In the genomic region with DNA sequence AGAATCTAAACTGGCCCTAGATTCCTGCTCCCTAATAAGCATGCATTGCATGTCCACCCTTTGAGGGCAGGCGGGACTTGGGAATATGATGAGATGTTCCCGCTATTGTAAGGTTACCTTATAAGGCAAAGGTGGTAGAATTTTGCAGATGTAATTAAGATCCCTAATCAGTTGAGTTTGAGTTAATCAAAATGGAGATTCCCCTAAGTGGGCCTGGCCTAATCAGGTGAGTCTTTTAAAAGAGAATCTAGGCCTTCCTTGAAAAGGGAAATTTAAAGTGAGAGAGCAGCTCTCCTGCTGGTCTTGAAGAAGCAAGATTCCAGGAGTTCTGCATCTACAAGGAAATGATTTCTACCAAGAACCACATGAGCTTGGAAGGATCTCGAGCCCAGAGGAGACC, we compare ENCODE assay signal across 32 cellular contexts.
DNase-seq lines count a peak whose midpoint lies in the region; ATAC-seq, FAIRE-seq and TF ChIP-seq lines count a peak whose summit lies in the region.
"Had no signal": no experiment of that assay in that cellular context is flagged by ENCODE, and none has a peak within 500 bp of the region (broad histone marks: within the 10 kb centered on the region; RNA-seq: fewer than 3 reads in every experiment).

No MANE protein-coding gene starts in this region.

- H3K27me3 ChIP-seq in K562 (ENCODE audit: control insufficient read depth in 2 of 2, insufficient read depth in 2 of 2, low read length in 2 of 2) (peaks cover 2 to 18% of the 10 kb centered on the region in 2 experiments; a peak in 4 of 5 replicates), colonic mucosa (no peaks in the 10 kb centered on the region), BE2C (peaks cover 32% of the 10 kb centered on the region)
- H3K27me3 ChIP-seq: BLaER1; BLaER1 treated with 17β-estradiol and CSF1 and Interleukin-3, amounts not matched to agents 10 nM and 100 nM had no signal

- DNase-seq in K562 (ENCODE audit: extremely low read depth in 1 of 4, low spot score in 3 of 4): no peak
- peak; percentile 0 for DNase-seq in colonic mucosa
- DNase-seq in BE2C: no peak
- no peak for DNase-seq in AG08395 (ENCODE audit: low spot score)
- DNase-seq: 8988T; ACHN; AML-193; C1 segment of cervical spinal cord; Caco-2; Calu3; CD4-positive, alpha-beta memory T cell; CD4-positive, alpha-beta T cell; CD4-positive, CD25-positive, alpha-beta regulatory T cell; CD8-positive, alpha-beta memory T cell; CD8-positive, alpha-beta T cell; COR-L47; DMS 273 treated with DMSO at 0.1 percent for 48 hours; DMS153; DMS53; DMS79; DMS79 treated with DMSO at 0.1 percent for 48 hours; DND-41; EL had no signal

- H3K9me3 ChIP-seq in HEK293 (ENCODE audit: control insufficient read depth, insufficient read depth, low read depth, low read length) (no peaks in the 10 kb centered on the region), K562 (replicated peaks; ENCODE audit: control insufficient read depth, insufficient read depth, low read depth, low read length) (no peaks in the 10 kb centered on the region), colonic mucosa (no peaks in the 10 kb centered on the region), BE2C (no peaks in the 10 kb centered on the region)
- H3K9me3 ChIP-seq: A549, Caco-2 had no signal

- no TSS peak for BruUV-seq in K562 (replicated peaks; lab: Mats Ljungman, UMichigan)

- POLR2A ChIA-PET in HEK293 (lab: Yijun Ruan, JAX) (no interaction called here), K562 (lab: Yijun Ruan, JAX) (no interaction called here)

- H3K4me3 ChIP-seq in HEK293 (ENCODE audit: low read depth, low read length) (no peak overlapping the region), K562 (no peak overlapping the region), colonic mucosa (no peak overlapping the region), BE2C (ENCODE audit: low read depth, low read length) (no peak overlapping the region)
- H3K4me3 ChIP-seq: A549; BLaER1; BLaER1 treated with 17β-estradiol and CSF1 and Interleukin-3, amounts not matched to agents 10 nM and 100 nM had no signal

- no peaks in the 10 kb centered on the region for H4K20me1 ChIP-seq in K562 (replicated peaks; ENCODE audit: control insufficient read depth, insufficient read depth, low read length)
- H4K20me1 ChIP-seq: BLaER1; BLaER1 treated with 17β-estradiol and CSF1 and Interleukin-3, amounts not matched to agents 10 nM and 100 nM had no signal

- intact Hi-C loops in K562 (cut with micrococcal nuclease) (no loop called here), colonic mucosa (cut with DNase I) (no loop called here)

- TF ChIP-seq RAD21 in K562 (CRISPR knock-in tag; conservative IDR thresholded peaks at IDR 0.05 in 1 of 2, IDR thresholded peaks at IDR 0.05 in 1 of 2): no peak

- no peaks in the 10 kb centered on the region for H3K79me2 ChIP-seq in K562 (ENCODE audit: control insufficient read depth, insufficient read depth, low read length)

- H2AFZ ChIP-seq in K562 (ENCODE audit: low read depth, low read length): no peak overlapping the region

- H3K4me1 ChIP-seq in HEK293 (ENCODE audit: control insufficient read depth, insufficient read depth, low read length) (no peaks in the 10 kb centered on the region), K562 (replicated peaks in 1 of 2; ENCODE audit: control insufficient read depth in 2 of 2, insufficient read depth in 2 of 2, low read length in 2 of 2) (no peaks in the 10 kb centered on the region), colonic mucosa (no peaks in the 10 kb centered on the region), BE2C (no peaks in the 10 kb centered on the region)
- H3K4me1 ChIP-seq: A549; BLaER1; BLaER1 treated with 17β-estradiol and CSF1 and Interleukin-3, amounts not matched to agents 10 nM and 100 nM; Caco-2 had no signal

- CTCF ChIA-PET in HEK293 (lab: Yijun Ruan, JAX): no interaction called here
- CTCF ChIA-PET in K562 (lab: Yijun Ruan, JAX; ENCODE audit: low intra/inter-chr PET ratio): no interaction called here

- no peak for ATAC-seq in K562
- no peak for ATAC-seq in HG03442 (IDR thresholded peaks at IDR 0.05; ENCODE audit: unreplicated experiment)
- ATAC-seq: A549; CD8-positive, alpha-beta T cell had no signal

- no peak for TF ChIP-seq POLR2A in K562 (conservative IDR thresholded peaks at IDR 0.05)

- H3K27ac ChIP-seq in HEK293 (ENCODE audit: extremely low read depth, low read depth, low read length): no peak overlapping the region
- H3K27ac ChIP-seq in K562 (ENCODE audit: extremely low read depth, low read depth, low read length): no peak overlapping the region
- H3K27ac ChIP-seq in colonic mucosa: no peak overlapping the region
- H3K27ac ChIP-seq: 22Rv1; A549; BLaER1; BLaER1 treated with 17β-estradiol and CSF1 and Interleukin-3, amounts not matched to agents 10 nM and 100 nM; C4-2B had no signal

- TF ChIP-seq EP300 in K562 (IDR thresholded peaks at IDR 0.05; ENCODE audit: low read length): no peak

- FAIRE-seq in K562 (lab: Jason Lieb, UNC): no peak
- FAIRE-seq: A204.1, A549, D721Med had no signal

- H3K4me2 ChIP-seq in K562 (ENCODE audit: insufficient read depth, low read length): no peak overlapping the region
- H3K4me2 ChIP-seq: A549; BLaER1; BLaER1 treated with 17β-estradiol and CSF1 and Interleukin-3, amounts not matched to agents 10 nM and 100 nM had no signal

- TF ChIP-seq CTCF in HEK293 (tag by site-specific recombination; IDR thresholded peaks at IDR 0.05) (no peak), K562 (IDR thresholded peaks at IDR 0.05 in 2 of 3, conservative IDR thresholded peaks at IDR 0.05 in 1 of 3; ENCODE audit: insufficient read depth in 2 of 3, low read depth in 1 of 3, low read length in 3 of 3) (no peak), colonic mucosa (IDR thresholded peaks at IDR 0.05) (no peak), BE2C (IDR thresholded peaks at IDR 0.05; ENCODE audit: low read depth, low read length) (no peak)

- in situ Hi-C loops in K562 (cut with MboI): no loop called here

- 0% methylated on average over 3 of the region's 3 CpGs for WGBS in K562 (ENCODE audit: insufficient coverage, low coverage, missing lambda C conversion rate)

- H3K9ac ChIP-seq in K562 (ENCODE audit: insufficient read depth in 1 of 2, low read depth in 2 of 2, low read length in 2 of 2) (no peak overlapping the region), colonic mucosa (ENCODE audit: low read depth in 2 of 2, low read length in 2 of 2) (no peak overlapping the region)
- H3K9ac ChIP-seq: BLaER1; BLaER1 treated with 17β-estradiol and CSF1 and Interleukin-3, amounts not matched to agents 10 nM and 100 nM had no signal

- no peaks in the 10 kb centered on the region for H3K9me1 ChIP-seq in K562 (ENCODE audit: control insufficient read depth, insufficient read depth, low read length)

- no peaks in the 10 kb centered on the region for H3K36me3 ChIP-seq in HEK293 (ENCODE audit: control insufficient read depth in 2 of 2, insufficient read depth in 1 of 2, low read length in 2 of 2)
- H3K36me3 ChIP-seq in K562 (ENCODE audit: control insufficient read depth, insufficient read depth, low read length): no peaks in the 10 kb centered on the region
- H3K36me3 ChIP-seq in colonic mucosa: no peaks in the 10 kb centered on the region
- no peaks in the 10 kb centered on the region for H3K36me3 ChIP-seq in BE2C
- H3K36me3 ChIP-seq: BLaER1; BLaER1 treated with 17β-estradiol and CSF1 and Interleukin-3, amounts not matched to agents 10 nM and 100 nM had no signal

TF ChIP-seq in HEK293, 187 proteins besides CTCF, POLR2A, EP300 and RAD21:
- TF ChIP-seq ZNF10 (tag by site-specific recombination; IDR thresholded peaks at IDR 0.05) (peak; percentile 95), ZBTB48 (tag by site-specific recombination; IDR thresholded peaks at IDR 0.05) (no peak), ZNF768 (tag by site-specific recombination; IDR thresholded peaks at IDR 0.05) (no peak)

TF ChIP-seq in K562, 482 proteins besides CTCF, POLR2A, EP300 and RAD21:
- peak; percentile 83 for TF ChIP-seq ZNF134 (CRISPR knock-in tag; conservative IDR thresholded peaks at IDR 0.05)
- TF ChIP-seq, protein P1, sequence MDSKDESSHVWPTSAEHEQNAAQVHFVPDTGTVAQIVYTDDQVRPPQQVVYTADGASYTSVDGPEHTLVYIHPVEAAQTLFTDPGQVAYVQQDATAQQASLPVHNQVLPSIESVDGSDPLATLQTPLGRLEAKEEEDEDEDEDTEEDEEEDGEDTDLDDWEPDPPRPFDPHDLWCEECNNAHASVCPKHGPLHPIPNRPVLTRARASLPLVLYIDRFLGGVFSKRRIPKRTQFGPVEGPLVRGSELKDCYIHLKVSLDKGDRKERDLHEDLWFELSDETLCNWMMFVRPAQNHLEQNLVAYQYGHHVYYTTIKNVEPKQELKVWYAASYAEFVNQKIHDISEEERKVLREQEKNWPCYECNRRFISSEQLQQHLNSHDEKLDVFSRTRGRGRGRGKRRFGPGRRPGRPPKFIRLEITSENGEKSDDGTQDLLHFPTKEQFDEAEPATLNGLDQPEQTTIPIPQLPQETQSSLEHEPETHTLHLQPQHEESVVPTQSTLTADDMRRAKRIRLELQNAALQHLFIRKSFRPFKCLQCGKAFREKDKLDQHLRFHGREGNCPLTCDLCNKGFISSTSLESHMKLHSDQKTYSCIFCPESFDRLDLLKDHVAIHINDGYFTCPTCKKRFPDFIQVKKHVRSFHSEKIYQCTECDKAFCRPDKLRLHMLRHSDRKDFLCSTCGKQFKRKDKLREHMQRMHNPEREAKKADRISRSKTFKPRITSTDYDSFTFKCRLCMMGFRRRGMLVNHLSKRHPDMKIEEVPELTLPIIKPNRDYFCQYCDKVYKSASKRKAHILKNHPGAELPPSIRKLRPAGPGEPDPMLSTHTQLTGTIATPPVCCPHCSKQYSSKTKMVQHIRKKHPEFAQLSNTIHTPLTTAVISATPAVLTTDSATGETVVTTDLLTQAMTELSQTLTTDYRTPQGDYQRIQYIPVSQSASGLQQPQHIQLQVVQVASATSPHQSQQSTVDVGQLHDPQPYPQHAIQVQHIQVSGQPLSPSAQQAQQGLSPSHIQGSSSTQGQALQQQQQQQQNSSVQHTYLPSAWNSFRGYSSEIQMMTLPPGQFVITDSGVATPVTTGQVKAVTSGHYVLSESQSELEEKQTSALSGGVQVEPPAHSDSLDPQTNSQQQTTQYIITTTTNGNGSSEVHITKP (IDR thresholded peaks at IDR 0.05; ENCODE audit: partially characterized antibody): no peak
